Comparison of ENCODE assay signal across 29 cellular contexts in genomic region chr12:92178340-92178739, GRCh38.
"Had no signal": no experiment of that assay in that cellular context is flagged by ENCODE, and none has a peak within 500 bp of the region (broad histone marks: within the 10 kb centered on the region; RNA-seq: fewer than 3 reads in every experiment).

No MANE protein-coding gene starts in this region.

- DNase-seq: activated B cell treated with CpG ODN at 0.5 μM for 24 hours; activated CD4-positive, alpha-beta T cell treated with anti-CD3 and anti-CD28 coated beads for 48 hours; activated CD4-positive, alpha-beta T cell treated with anti-CD3 and anti-CD28 coated beads, Interleukin-2, amount 50 U/mL, for 1 hour; activated CD4-positive, alpha-beta T cell treated with anti-CD3 and anti-CD28 coated beads, Interleukin-2, amount 50 U/mL, for 48 hours; activated CD8-positive, alpha-beta memory T cell treated with anti-CD3 and anti-CD28 coated beads for 24 hours; activated CD8-positive, alpha-beta T cell treated with anti-CD3 and anti-CD28 coated beads for 36 hours; activated effector memory CD4-positive, alpha-beta T cell treated with Interleukin-2 at 50 U/mL for 16 hours; activated gamma-delta T cell treated with Interleukin-2 at 50 U/mL for 16 hours; activated naive CD4-positive, alpha-beta T cell treated with anti-CD3 and anti-CD28 coated beads, Interleukin-2, amount 50 U/mL, for 16 hours; activated naive CD4-positive, alpha-beta T cell treated with Interleukin-2 at 50 U/mL for 16 hours; activated T-cell treated with anti-CD3 and anti-CD28 coated beads, Interleukin-2, amount 50 U/mL, for 4 hours; amniotic stem cell; anterior cingulate cortex; caudate nucleus; cerebellar nuclear complex; colonic mucosa; effector CD8-positive, alpha-beta T cell; endodermal cell; foreskin melanocyte; T-cell; T1000; WERI-Rb-1 had no signal

- H3K27me3 ChIP-seq: colonic mucosa, gastroesophageal sphincter had no signal

- H3K27ac ChIP-seq: colonic mucosa, gastroesophageal sphincter, WERI-Rb-1 had no signal

- H3K9me3 ChIP-seq: colonic mucosa, gastroesophageal sphincter had no signal

- H3K27me3 Mint-ChIP-seq: activated B cell treated with CpG ODN at 0.5 μM for 24 hours; activated CD8-positive, alpha-beta T cell treated with anti-CD3 and anti-CD28 coated beads for 36 hours; activated naive CD8-positive, alpha-beta T cell; activated T-helper 17 cell treated with anti-CD3 and anti-CD28 coated beads, Interleukin-2, amount 50 U/mL, for 72 hours; T-cell had no signal

- H3K4me3 Mint-ChIP-seq: activated B cell treated with CpG ODN at 0.5 μM for 24 hours; activated CD8-positive, alpha-beta T cell treated with anti-CD3 and anti-CD28 coated beads for 36 hours; activated naive CD8-positive, alpha-beta T cell; activated T-cell treated with anti-CD3 and anti-CD28 coated beads, Interleukin-2, amount 50 U/mL, for 4 hours; activated T-helper 17 cell treated with anti-CD3 and anti-CD28 coated beads, Interleukin-2, amount 50 U/mL, for 72 hours; endodermal cell; T-cell; T-helper 1 cell treated with Interleukin-12 subunit alpha and Interleukin-12 subunit beta and Interleukin-4 antibody, amounts not matched to agents 30 μg/mL and 1 μg/mL, for 36 hours had no signal

- H3K36me3 ChIP-seq: colonic mucosa, gastroesophageal sphincter, WERI-Rb-1 had no signal

- ATAC-seq: activated CD4-positive, CD25-positive, alpha-beta regulatory T cell treated with anti-CD3 and anti-CD28 coated beads, Interleukin-2, amount 50 U/mL, for 24 hours; activated CD8-positive, alpha-beta T cell treated with anti-CD3 and anti-CD28 coated beads for 36 hours; activated T-cell treated with anti-CD3 and anti-CD28 coated beads, Interleukin-2, amount 50 U/mL, for 4 hours; activated T-helper 17 cell treated with anti-CD3 and anti-CD28 coated beads, Interleukin-2, amount 50 U/mL, for 72 hours; esophagus mucosa; gastroesophageal sphincter had no signal

- H3K9me3 Mint-ChIP-seq: activated T-helper 17 cell treated with anti-CD3 and anti-CD28 coated beads, Interleukin-2, amount 50 U/mL, for 72 hours; endodermal cell; T-cell had no signal

- H3K27ac Mint-ChIP-seq: activated B cell treated with CpG ODN at 0.5 μM for 24 hours; activated CD8-positive, alpha-beta T cell treated with anti-CD3 and anti-CD28 coated beads for 36 hours; activated naive CD8-positive, alpha-beta T cell; activated T-helper 17 cell treated with anti-CD3 and anti-CD28 coated beads, Interleukin-2, amount 50 U/mL, for 72 hours; endodermal cell; T-cell; T-helper 1 cell treated with Interleukin-12 subunit alpha and Interleukin-12 subunit beta and Interleukin-4 antibody, amounts not matched to agents 30 μg/mL and 1 μg/mL, for 36 hours had no signal

- FAIRE-seq: astrocyte had no signal

- H3K4me1 ChIP-seq: colonic mucosa, gastroesophageal sphincter had no signal

- H3K4me3 ChIP-seq: colonic mucosa, gastroesophageal sphincter had no signal
